24 cellular contexts compared by ENCODE assay signal in the genomic region with DNA sequence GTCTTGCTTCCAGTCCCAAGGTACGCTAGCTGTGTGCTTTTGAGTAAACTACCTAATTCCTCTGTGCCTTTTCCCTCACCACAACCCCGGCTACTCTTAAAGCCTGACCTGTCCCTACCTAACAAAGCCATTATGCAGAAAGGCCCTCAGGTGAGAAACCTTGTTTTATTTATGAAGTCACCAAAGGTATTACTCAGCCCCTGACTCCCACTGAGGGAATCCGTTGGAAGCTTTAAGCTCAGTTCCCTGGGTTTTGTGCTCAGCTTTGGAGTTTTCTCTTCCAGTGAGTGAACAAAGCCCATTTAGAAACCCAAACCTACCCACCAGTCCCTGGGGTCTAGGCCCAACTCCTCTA.
DNase-seq lines count a peak whose midpoint lies in the region; ATAC-seq and TF ChIP-seq lines count a peak whose summit lies in the region.
"Had no signal": no experiment of that assay in that cellular context is flagged by ENCODE, and none has a peak within 500 bp of the region (broad histone marks: within the 10 kb centered on the region; RNA-seq: fewer than 3 reads in every experiment).

No MANE protein-coding gene starts in this region.

- H3K36me3 ChIP-seq in breast epithelium (no peaks in the 10 kb centered on the region), mucosa of rectum (ENCODE audit: control insufficient read depth in 2 of 2, insufficient read depth in 2 of 2, low read length in 2 of 2) (no peaks in the 10 kb centered on the region)
- H3K36me3 ChIP-seq: ascending aorta, SJSA1, spleen had no signal

- H3K9me3 ChIP-seq in breast epithelium (no peaks in the 10 kb centered on the region), mucosa of rectum (ENCODE audit: control insufficient read depth in 2 of 2, low read length in 2 of 2) (no peaks in the 10 kb centered on the region)
- H3K9me3 ChIP-seq: ascending aorta, SJSA1, spleen had no signal

- peak overlapping the region; percentile 64 to 83 for H3K27ac ChIP-seq in breast epithelium
- H3K27ac ChIP-seq in mucosa of rectum (ENCODE audit: low read depth in 2 of 2, low read length in 2 of 2), result peak overlapping the region; percentile 94 to 95
- H3K27ac ChIP-seq: ascending aorta, SJSA1, spleen had no signal

- POLR2A ChIA-PET in MCF 10A (lab: Yijun Ruan, JAX), result no interaction called here

- no peak for TF ChIP-seq POLR2A in breast epithelium (IDR thresholded peaks at IDR 0.05)

- H3K9ac ChIP-seq in mucosa of rectum (ENCODE audit: low read depth in 1 of 2, low read length in 2 of 2), result peak overlapping the region in 1 of 2 donors; percentile 57

- H3K4me1 Mint-ChIP-seq in MCF 10A (ENCODE audit: insufficient read depth, unreplicated experiment) (no peaks in the 10 kb centered on the region), type B pancreatic cell (ENCODE audit: unreplicated experiment) (peaks cover 7% of the 10 kb centered on the region)
- H3K4me1 Mint-ChIP-seq: B cell had no signal

- H3K9me3 Mint-ChIP-seq in MCF 10A (ENCODE audit: unreplicated experiment) (no peaks in the 10 kb centered on the region), type B pancreatic cell (no peaks in the 10 kb centered on the region)
- H3K9me3 Mint-ChIP-seq: activated naive CD4-positive, alpha-beta T cell treated with anti-CD3 and anti-CD28 coated beads, Interleukin-2, amount 50 U/mL, for 72 hours had no signal

- BruUV-seq in MCF 10A (replicated peaks; lab: Mats Ljungman, UMichigan), result no TSS peak

- H3K27ac Mint-ChIP-seq in MCF 10A (ENCODE audit: low read depth, unreplicated experiment) (no peak overlapping the region), type B pancreatic cell (peak overlapping the region; percentile 66)
- H3K27ac Mint-ChIP-seq: activated naive CD4-positive, alpha-beta T cell treated with anti-CD3 and anti-CD28 coated beads, Interleukin-2, amount 50 U/mL, for 72 hours; B cell had no signal

- TF ChIP-seq CTCF in breast epithelium (IDR thresholded peaks at IDR 0.05), result no peak
- TF ChIP-seq CTCF in MCF 10A (IDR thresholded peaks at IDR 0.05; ENCODE audit: unreplicated experiment), result no peak
- no peak for TF ChIP-seq CTCF in epithelial cell of esophagus (IDR thresholded peaks at IDR 0.05; ENCODE audit: insufficient read depth, low read depth, low read length, missing control alignments)
- no peak for TF ChIP-seq CTCF in type B pancreatic cell (conservative IDR thresholded peaks at IDR 0.05)

- CTCF ChIA-PET in MCF 10A (lab: Yijun Ruan, JAX), result no interaction called here

- H3K4me3 ChIP-seq in breast epithelium (no peak overlapping the region), epithelial cell of esophagus (ENCODE audit: low read length) (no peak overlapping the region), mucosa of rectum (ENCODE audit: low read length in 2 of 2) (peak overlapping the region in 1 of 2 donors; percentile 4)
- H3K4me3 ChIP-seq: ascending aorta, SJSA1, spleen had no signal

- H3K36me3 Mint-ChIP-seq in MCF 10A (ENCODE audit: insufficient read depth, unreplicated experiment) (no peaks in the 10 kb centered on the region), type B pancreatic cell (no peaks in the 10 kb centered on the region)
- H3K36me3 Mint-ChIP-seq: activated naive CD4-positive, alpha-beta T cell treated with anti-CD3 and anti-CD28 coated beads, Interleukin-2, amount 50 U/mL, for 72 hours had no signal

- no peak for ATAC-seq in HG03025 (IDR thresholded peaks at IDR 0.05; ENCODE audit: low FRiP score, unreplicated experiment)
- ATAC-seq: activated naive CD4-positive, alpha-beta T cell treated with anti-CD3 and anti-CD28 coated beads, Interleukin-2, amount 50 U/mL, for 72 hours; left ventricle myocardium superior; Panc1; stimulated activated naive CD8-positive, alpha-beta T cell treated with anti-CD3 and anti-CD28 coated beads, Interleukin-15, Interleukin-2, amounts not matched to agents 100 U/mL and 50 U/mL, for 24 hours had no signal

- DNase-seq in breast epithelium (ENCODE audit: low spot score in 2 of 2) (no peak), MCF 10A (ENCODE audit: unreplicated experiment) (no peak), epithelial cell of esophagus (ENCODE audit: low read depth) (peak; percentile 87), type B pancreatic cell (ENCODE audit: extremely low spot score, unreplicated experiment) (no peak), AG08395 (ENCODE audit: low spot score) (no peak)
- DNase-seq in activated CD4-positive, alpha-beta T cell treated with anti-CD3 and anti-CD28 coated beads for 1 hour, result no peak
- DNase-seq: cerebellar nuclear complex; effector memory CD4-positive, alpha-beta T cell; left ventricle myocardium superior; NCI-H1092; NCI-H1930; NCI-H345; spleen; stimulated activated CD4-positive, alpha-beta T cell treated with anti-CD3 and anti-CD28 coated beads, Interleukin-4, amount 100 ng/mL, for 1 hour; stimulated activated naive CD8-positive, alpha-beta T cell treated with anti-CD3 and anti-CD28 coated beads, Interleukin-15, Interleukin-2, amounts not matched to agents 100 U/mL and 50 U/mL, for 24 hours; T-helper 1 cell; trophoblast cell had no signal

- H3K27me3 Mint-ChIP-seq in MCF 10A (ENCODE audit: insufficient read depth, unreplicated experiment) (no peaks in the 10 kb centered on the region), type B pancreatic cell (no peaks in the 10 kb centered on the region)

- H3K27me3 ChIP-seq in breast epithelium (no peaks in the 10 kb centered on the region), mucosa of rectum (ENCODE audit: control insufficient read depth in 2 of 2, insufficient read depth in 2 of 2, low read length in 2 of 2) (no peaks in the 10 kb centered on the region)
- H3K27me3 ChIP-seq: ascending aorta had no signal

- no peaks in the 10 kb centered on the region for H3K4me1 ChIP-seq in breast epithelium
- peaks cover 26 to 27% of the 10 kb centered on the region in 2 donors for H3K4me1 ChIP-seq in mucosa of rectum (ENCODE audit: control insufficient read depth in 2 of 2, insufficient read depth in 2 of 2, low read length in 2 of 2)
- H3K4me1 ChIP-seq: ascending aorta, SJSA1, spleen had no signal

- intact Hi-C loops in breast epithelium (cut with DNase I; ENCODE audit: low total_unique reads) (no loop called here), MCF 10A (cut with micrococcal nuclease) (no loop called here)

- H3K4me3 Mint-ChIP-seq in MCF 10A (ENCODE audit: unreplicated experiment) (no peak overlapping the region), type B pancreatic cell (no peak overlapping the region)
- H3K4me3 Mint-ChIP-seq: B cell had no signal
